14 cellular contexts compared by ENCODE assay signal in genomic region chr1:6092211-6092610, GRCh38. TPM values are rescaled to one million over a fixed set of nuclear protein-coding genes. Genes with fewer than 3 reads are reported as not detected.
DNase-seq lines count a peak whose midpoint lies in the region; ATAC-seq and TF ChIP-seq lines count a peak whose summit lies in the region.
"Had no signal": no experiment of that assay in that cellular context is flagged by ENCODE, and none has a peak within 500 bp of the region (broad histone marks: within the 10 kb centered on the region; RNA-seq: fewer than 3 reads in every experiment).

No MANE protein-coding gene starts in this region.

- H3K4me1 ChIP-seq in left ventricle myocardium inferior: no peaks in the 10 kb centered on the region
- H3K4me1 ChIP-seq in lower lobe of right lung: no peaks in the 10 kb centered on the region
- H3K4me1 ChIP-seq: Caco-2, HAP-1 had no signal

- DNase-seq in Right ventricle myocardium superior (peak; percentile 9), left ventricle myocardium inferior (no peak), lower lobe of right lung (peak; percentile 28), NCI-H524 treated with DMSO at 0.1 percent for 48 hours (lab: John Stamatoyannopoulos, UW) (no peak), NCI-H1105 (lab: John Stamatoyannopoulos, UW) (no peak)
- DNase-seq: 8988T; C1 segment of cervical spinal cord; Caco-2; CD4-positive, CD25-positive, alpha-beta regulatory T cell; GM23248 had no signal

- H3K4me1 Mint-ChIP-seq in activated T-helper 17 cell treated with anti-CD3 and anti-CD28 coated beads, Interleukin-2, amount 50 U/mL, for 72 hours: no peaks in the 10 kb centered on the region
- H3K4me1 Mint-ChIP-seq: CD4-positive, CD25-positive, alpha-beta regulatory T cell had no signal

- no peak for ATAC-seq in Right ventricle myocardium superior (ENCODE audit: poor library complexity)
- ATAC-seq in activated T-helper 17 cell treated with anti-CD3 and anti-CD28 coated beads, Interleukin-2, amount 50 U/mL, for 72 hours (replicated peaks): no peak
- no peak for ATAC-seq in lower lobe of right lung
- ATAC-seq in GM21529 (IDR thresholded peaks at IDR 0.05; ENCODE audit: unreplicated experiment): no peak
- ATAC-seq: HepG2 had no signal

- intact Hi-C loops in Right ventricle myocardium superior (cut with DNase I): no loop called here
- intact Hi-C loops in left ventricle myocardium inferior (cut with micrococcal nuclease): no loop called here
- intact Hi-C loops in lower lobe of right lung (cut with DNase I): no loop called here

- no peaks in the 10 kb centered on the region for H3K27me3 Mint-ChIP-seq in activated T-helper 17 cell treated with anti-CD3 and anti-CD28 coated beads, Interleukin-2, amount 50 U/mL, for 72 hours
- H3K27me3 Mint-ChIP-seq: CD4-positive, CD25-positive, alpha-beta regulatory T cell had no signal

- H3K36me3 Mint-ChIP-seq in activated T-helper 17 cell treated with anti-CD3 and anti-CD28 coated beads, Interleukin-2, amount 50 U/mL, for 72 hours (ENCODE audit: low read depth): peaks cover 87% of the 10 kb centered on the region

- no peaks in the 10 kb centered on the region for H3K9me3 Mint-ChIP-seq in activated T-helper 17 cell treated with anti-CD3 and anti-CD28 coated beads, Interleukin-2, amount 50 U/mL, for 72 hours
- H3K9me3 Mint-ChIP-seq: CD4-positive, CD25-positive, alpha-beta regulatory T cell had no signal

- H3K27me3 ChIP-seq in left ventricle myocardium inferior (ENCODE audit: low read depth) (no peaks in the 10 kb centered on the region), lower lobe of right lung (ENCODE audit: low read depth) (no peaks in the 10 kb centered on the region)

- H3K4me3 ChIP-seq in left ventricle myocardium inferior (no peak overlapping the region), lower lobe of right lung (no peak overlapping the region)
- H3K4me3 ChIP-seq: GM23248, HAP-1 had no signal

- no peaks in the 10 kb centered on the region for H3K9me3 ChIP-seq in left ventricle myocardium inferior (replicated peaks)
- H3K9me3 ChIP-seq in lower lobe of right lung: no peaks in the 10 kb centered on the region
- H3K9me3 ChIP-seq: Caco-2, HAP-1 had no signal

- H3K36me3 ChIP-seq in left ventricle myocardium inferior (no peaks in the 10 kb centered on the region), lower lobe of right lung (peaks cover 41% of the 10 kb centered on the region)
- H3K36me3 ChIP-seq: HAP-1 had no signal

- TF ChIP-seq CTCF in left ventricle myocardium inferior (IDR thresholded peaks at IDR 0.05; ENCODE audit: borderline replicate concordance) (no peak), lower lobe of right lung (IDR thresholded peaks at IDR 0.05) (no peak)

- H3K27ac ChIP-seq in left ventricle myocardium inferior (replicated peaks): no peak overlapping the region
- no peak overlapping the region for H3K27ac ChIP-seq in lower lobe of right lung
- H3K27ac ChIP-seq: GM23248 had no signal

- H3K27ac Mint-ChIP-seq in activated T-helper 17 cell treated with anti-CD3 and anti-CD28 coated beads, Interleukin-2, amount 50 U/mL, for 72 hours: peak overlapping the region; percentile 28

- H3K4me3 Mint-ChIP-seq in activated T-helper 17 cell treated with anti-CD3 and anti-CD28 coated beads, Interleukin-2, amount 50 U/mL, for 72 hours: no peak overlapping the region
- H3K4me3 Mint-ChIP-seq: CD4-positive, CD25-positive, alpha-beta regulatory T cell had no signal

RNA-seq across cellular contexts. Expression of gene KCNAB2, which starts 46.5 kb away (rescaled TPM):
- 21.2 TPM for total RNA-seq in Right ventricle myocardium superior
- total RNA-seq in left ventricle myocardium inferior: 31.0 TPM
- total RNA-seq in activated T-helper 17 cell treated with anti-CD3 and anti-CD28 coated beads, Interleukin-2, amount 50 U/mL, for 72 hours: 100 to 1,000 TPM; 407 to 432 TPM
- total RNA-seq in lower lobe of right lung: 119 TPM

Comparison
In these comparisons a context has a peak if more than half of its experiments do, and no peak if none do; other contexts are left out.
1. DNase-seq: peak in Right ventricle myocardium superior (single experiment) and lower lobe of right lung (single experiment); none in left ventricle myocardium inferior (single experiment), NCI-H524 treated with DMSO at 0.1 percent for 48 hours (single experiment) and NCI-H1105 (single experiment).